In genomic region chr17:28925912-28926365, GRCh38 we compare ENCODE assay signal across 1 cellular context.
A peak's percentile ranks its signal among the peaks of the same experiment; 100 is the strongest.
TF ChIP-seq lines count a peak whose summit lies in the region.

No MANE protein-coding gene starts in this region.

TF ChIP-seq in endothelial cell of umbilical vein, 7 proteins besides CTCF, POLR2A, EP300 and RAD21 (continued from another document):
- no peak for TF ChIP-seq EZH2 (IDR thresholded peaks at IDR 0.05; ENCODE audit: borderline replicate concordance, low read depth, low read length, severe bottlenecking)
- no peak for TF ChIP-seq MAX (IDR thresholded peaks at IDR 0.05; ENCODE audit: insufficient read depth, insufficient read length)
- peak; percentile 75 for TF ChIP-seq GATA2 (IDR thresholded peaks at IDR 0.05; ENCODE audit: insufficient read depth, insufficient read length, low read depth, low read length)
- TF ChIP-seq FOS (IDR thresholded peaks at IDR 0.05; ENCODE audit: borderline replicate concordance, insufficient read depth, low read length): peak; percentile 91
- no peak for TF ChIP-seq MYC (IDR thresholded peaks at IDR 0.05; ENCODE audit: low read depth, low read length)
- peak; percentile 88 for TF ChIP-seq POLR2AphosphoS5 (IDR thresholded peaks at IDR 0.05; ENCODE audit: insufficient read depth, low read depth, low read length)
